2 cellular contexts compared by ENCODE assay signal in the genomic region with DNA sequence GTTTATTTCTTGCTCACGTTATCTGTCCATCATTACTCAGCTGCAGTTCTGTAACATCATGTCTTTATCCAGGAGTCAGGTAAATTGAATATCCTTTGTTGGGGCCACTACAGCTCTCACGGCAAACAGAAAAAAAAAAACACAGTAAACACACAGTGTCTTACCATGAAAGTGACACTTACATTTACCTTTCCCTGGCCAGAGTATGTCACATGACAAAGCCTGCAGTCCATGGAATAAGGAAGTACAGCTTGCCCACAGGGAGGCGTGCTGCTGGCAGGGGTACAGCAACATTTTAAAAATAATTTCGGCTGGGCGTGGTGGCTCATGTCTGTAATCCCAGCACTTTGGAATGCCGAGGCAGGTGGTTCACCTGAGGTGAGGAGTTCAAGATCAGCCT.
TF ChIP-seq lines count a peak whose summit lies in the region.

No MANE protein-coding gene starts in this region.

TF ChIP-seq in HCT116, 20 proteins besides CTCF, POLR2A, EP300 and RAD21 (continued from another document):
- no peak for TF ChIP-seq EZH2phosphoT487 (IDR thresholded peaks at IDR 0.05; ENCODE audit: borderline replicate concordance)
- TF ChIP-seq ELF1 (IDR thresholded peaks at IDR 0.05; ENCODE audit: borderline replicate concordance, low read depth), result 0 out of 2 replicates have a peak, but pooled peaks have one; percentile 12
- no peak for TF ChIP-seq SRF (IDR thresholded peaks at IDR 0.05; ENCODE audit: low read depth)
- TF ChIP-seq, protein P1, sequence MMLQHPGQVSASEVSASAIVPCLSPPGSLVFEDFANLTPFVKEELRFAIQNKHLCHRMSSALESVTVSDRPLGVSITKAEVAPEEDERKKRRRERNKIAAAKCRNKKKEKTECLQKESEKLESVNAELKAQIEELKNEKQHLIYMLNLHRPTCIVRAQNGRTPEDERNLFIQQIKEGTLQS (IDR thresholded peaks at IDR 0.05), result no peak
TF ChIP-seq in HCT116: peak in this region for 1.

TF ChIP-seq in K562, 482 proteins besides CTCF, POLR2A, EP300 and RAD21:
- TF ChIP-seq, protein P2, sequence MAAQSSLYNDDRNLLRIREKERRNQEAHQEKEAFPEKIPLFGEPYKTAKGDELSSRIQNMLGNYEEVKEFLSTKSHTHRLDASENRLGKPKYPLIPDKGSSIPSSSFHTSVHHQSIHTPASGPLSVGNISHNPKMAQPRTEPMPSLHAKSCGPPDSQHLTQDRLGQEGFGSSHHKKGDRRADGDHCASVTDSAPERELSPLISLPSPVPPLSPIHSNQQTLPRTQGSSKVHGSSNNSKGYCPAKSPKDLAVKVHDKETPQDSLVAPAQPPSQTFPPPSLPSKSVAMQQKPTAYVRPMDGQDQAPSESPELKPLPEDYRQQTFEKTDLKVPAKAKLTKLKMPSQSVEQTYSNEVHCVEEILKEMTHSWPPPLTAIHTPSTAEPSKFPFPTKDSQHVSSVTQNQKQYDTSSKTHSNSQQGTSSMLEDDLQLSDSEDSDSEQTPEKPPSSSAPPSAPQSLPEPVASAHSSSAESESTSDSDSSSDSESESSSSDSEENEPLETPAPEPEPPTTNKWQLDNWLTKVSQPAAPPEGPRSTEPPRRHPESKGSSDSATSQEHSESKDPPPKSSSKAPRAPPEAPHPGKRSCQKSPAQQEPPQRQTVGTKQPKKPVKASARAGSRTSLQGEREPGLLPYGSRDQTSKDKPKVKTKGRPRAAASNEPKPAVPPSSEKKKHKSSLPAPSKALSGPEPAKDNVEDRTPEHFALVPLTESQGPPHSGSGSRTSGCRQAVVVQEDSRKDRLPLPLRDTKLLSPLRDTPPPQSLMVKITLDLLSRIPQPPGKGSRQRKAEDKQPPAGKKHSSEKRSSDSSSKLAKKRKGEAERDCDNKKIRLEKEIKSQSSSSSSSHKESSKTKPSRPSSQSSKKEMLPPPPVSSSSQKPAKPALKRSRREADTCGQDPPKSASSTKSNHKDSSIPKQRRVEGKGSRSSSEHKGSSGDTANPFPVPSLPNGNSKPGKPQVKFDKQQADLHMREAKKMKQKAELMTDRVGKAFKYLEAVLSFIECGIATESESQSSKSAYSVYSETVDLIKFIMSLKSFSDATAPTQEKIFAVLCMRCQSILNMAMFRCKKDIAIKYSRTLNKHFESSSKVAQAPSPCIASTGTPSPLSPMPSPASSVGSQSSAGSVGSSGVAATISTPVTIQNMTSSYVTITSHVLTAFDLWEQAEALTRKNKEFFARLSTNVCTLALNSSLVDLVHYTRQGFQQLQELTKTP (IDR thresholded peaks at IDR 0.05; ENCODE audit: low read depth in 1 of 2, partially characterized antibody in 2 of 2), result no peak
- TF ChIP-seq FOXJ3 (CRISPR knock-in tag; IDR thresholded peaks at IDR 0.05), result no peak
- TF ChIP-seq, protein P3, sequence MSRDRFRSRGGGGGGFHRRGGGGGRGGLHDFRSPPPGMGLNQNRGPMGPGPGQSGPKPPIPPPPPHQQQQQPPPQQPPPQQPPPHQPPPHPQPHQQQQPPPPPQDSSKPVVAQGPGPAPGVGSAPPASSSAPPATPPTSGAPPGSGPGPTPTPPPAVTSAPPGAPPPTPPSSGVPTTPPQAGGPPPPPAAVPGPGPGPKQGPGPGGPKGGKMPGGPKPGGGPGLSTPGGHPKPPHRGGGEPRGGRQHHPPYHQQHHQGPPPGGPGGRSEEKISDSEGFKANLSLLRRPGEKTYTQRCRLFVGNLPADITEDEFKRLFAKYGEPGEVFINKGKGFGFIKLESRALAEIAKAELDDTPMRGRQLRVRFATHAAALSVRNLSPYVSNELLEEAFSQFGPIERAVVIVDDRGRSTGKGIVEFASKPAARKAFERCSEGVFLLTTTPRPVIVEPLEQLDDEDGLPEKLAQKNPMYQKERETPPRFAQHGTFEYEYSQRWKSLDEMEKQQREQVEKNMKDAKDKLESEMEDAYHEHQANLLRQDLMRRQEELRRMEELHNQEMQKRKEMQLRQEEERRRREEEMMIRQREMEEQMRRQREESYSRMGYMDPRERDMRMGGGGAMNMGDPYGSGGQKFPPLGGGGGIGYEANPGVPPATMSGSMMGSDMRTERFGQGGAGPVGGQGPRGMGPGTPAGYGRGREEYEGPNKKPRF (IDR thresholded peaks at IDR 0.05; ENCODE audit: low read depth, low read length), result no peak
- no peak for TF ChIP-seq E2F3 (CRISPR knock-in tag; IDR thresholded peaks at IDR 0.05)
- TF ChIP-seq, protein P4, sequence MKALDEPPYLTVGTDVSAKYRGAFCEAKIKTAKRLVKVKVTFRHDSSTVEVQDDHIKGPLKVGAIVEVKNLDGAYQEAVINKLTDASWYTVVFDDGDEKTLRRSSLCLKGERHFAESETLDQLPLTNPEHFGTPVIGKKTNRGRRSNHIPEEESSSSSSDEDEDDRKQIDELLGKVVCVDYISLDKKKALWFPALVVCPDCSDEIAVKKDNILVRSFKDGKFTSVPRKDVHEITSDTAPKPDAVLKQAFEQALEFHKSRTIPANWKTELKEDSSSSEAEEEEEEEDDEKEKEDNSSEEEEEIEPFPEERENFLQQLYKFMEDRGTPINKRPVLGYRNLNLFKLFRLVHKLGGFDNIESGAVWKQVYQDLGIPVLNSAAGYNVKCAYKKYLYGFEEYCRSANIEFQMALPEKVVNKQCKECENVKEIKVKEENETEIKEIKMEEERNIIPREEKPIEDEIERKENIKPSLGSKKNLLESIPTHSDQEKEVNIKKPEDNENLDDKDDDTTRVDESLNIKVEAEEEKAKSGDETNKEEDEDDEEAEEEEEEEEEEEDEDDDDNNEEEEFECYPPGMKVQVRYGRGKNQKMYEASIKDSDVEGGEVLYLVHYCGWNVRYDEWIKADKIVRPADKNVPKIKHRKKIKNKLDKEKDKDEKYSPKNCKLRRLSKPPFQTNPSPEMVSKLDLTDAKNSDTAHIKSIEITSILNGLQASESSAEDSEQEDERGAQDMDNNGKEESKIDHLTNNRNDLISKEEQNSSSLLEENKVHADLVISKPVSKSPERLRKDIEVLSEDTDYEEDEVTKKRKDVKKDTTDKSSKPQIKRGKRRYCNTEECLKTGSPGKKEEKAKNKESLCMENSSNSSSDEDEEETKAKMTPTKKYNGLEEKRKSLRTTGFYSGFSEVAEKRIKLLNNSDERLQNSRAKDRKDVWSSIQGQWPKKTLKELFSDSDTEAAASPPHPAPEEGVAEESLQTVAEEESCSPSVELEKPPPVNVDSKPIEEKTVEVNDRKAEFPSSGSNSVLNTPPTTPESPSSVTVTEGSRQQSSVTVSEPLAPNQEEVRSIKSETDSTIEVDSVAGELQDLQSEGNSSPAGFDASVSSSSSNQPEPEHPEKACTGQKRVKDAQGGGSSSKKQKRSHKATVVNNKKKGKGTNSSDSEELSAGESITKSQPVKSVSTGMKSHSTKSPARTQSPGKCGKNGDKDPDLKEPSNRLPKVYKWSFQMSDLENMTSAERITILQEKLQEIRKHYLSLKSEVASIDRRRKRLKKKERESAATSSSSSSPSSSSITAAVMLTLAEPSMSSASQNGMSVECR (CRISPR knock-in tag; IDR thresholded peaks at IDR 0.05), result no peak
- no peak for TF ChIP-seq POLR3G (IDR thresholded peaks at IDR 0.05; ENCODE audit: extremely low read depth, insufficient read length, insufficient replicate concordance)
- TF ChIP-seq HDAC8 (tag; IDR thresholded peaks at IDR 0.05), result no peak
- TF ChIP-seq, protein P5, sequence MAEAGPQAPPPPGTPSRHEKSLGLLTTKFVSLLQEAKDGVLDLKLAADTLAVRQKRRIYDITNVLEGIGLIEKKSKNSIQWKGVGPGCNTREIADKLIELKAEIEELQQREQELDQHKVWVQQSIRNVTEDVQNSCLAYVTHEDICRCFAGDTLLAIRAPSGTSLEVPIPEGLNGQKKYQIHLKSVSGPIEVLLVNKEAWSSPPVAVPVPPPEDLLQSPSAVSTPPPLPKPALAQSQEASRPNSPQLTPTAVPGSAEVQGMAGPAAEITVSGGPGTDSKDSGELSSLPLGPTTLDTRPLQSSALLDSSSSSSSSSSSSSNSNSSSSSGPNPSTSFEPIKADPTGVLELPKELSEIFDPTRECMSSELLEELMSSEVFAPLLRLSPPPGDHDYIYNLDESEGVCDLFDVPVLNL (CRISPR knock-in tag; IDR thresholded peaks at IDR 0.05; ENCODE audit: low read depth), result no peak
- TF ChIP-seq, protein P6, sequence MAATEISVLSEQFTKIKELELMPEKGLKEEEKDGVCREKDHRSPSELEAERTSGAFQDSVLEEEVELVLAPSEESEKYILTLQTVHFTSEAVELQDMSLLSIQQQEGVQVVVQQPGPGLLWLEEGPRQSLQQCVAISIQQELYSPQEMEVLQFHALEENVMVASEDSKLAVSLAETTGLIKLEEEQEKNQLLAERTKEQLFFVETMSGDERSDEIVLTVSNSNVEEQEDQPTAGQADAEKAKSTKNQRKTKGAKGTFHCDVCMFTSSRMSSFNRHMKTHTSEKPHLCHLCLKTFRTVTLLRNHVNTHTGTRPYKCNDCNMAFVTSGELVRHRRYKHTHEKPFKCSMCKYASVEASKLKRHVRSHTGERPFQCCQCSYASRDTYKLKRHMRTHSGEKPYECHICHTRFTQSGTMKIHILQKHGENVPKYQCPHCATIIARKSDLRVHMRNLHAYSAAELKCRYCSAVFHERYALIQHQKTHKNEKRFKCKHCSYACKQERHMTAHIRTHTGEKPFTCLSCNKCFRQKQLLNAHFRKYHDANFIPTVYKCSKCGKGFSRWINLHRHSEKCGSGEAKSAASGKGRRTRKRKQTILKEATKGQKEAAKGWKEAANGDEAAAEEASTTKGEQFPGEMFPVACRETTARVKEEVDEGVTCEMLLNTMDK (IDR thresholded peaks at IDR 0.05; ENCODE audit: borderline replicate concordance, insufficient read depth, low read depth, low read length, poor library complexity, severe bottlenecking), result peak; percentile 20
- no peak for TF ChIP-seq DACH1 (IDR thresholded peaks at IDR 0.05; ENCODE audit: partially characterized antibody)
- 0 out of 2 replicates have a peak, but pooled peaks have one; percentile 57 for TF ChIP-seq RAD51 (IDR thresholded peaks at IDR 0.05; ENCODE audit: borderline replicate concordance, low read depth)
- TF ChIP-seq, protein P7, sequence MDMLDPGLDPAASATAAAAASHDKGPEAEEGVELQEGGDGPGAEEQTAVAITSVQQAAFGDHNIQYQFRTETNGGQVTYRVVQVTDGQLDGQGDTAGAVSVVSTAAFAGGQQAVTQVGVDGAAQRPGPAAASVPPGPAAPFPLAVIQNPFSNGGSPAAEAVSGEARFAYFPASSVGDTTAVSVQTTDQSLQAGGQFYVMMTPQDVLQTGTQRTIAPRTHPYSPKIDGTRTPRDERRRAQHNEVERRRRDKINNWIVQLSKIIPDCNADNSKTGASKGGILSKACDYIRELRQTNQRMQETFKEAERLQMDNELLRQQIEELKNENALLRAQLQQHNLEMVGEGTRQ (CRISPR knock-in tag; IDR thresholded peaks at IDR 0.05), result peak; percentile 35; the same call in 1 of the 2 replicates
- 0 out of 2 replicates have a peak, but pooled peaks have one; percentile 30 for TF ChIP-seq TOE1 (IDR thresholded peaks at IDR 0.05; ENCODE audit: borderline replicate concordance)
- TF ChIP-seq TOE1 (CRISPR knock-in tag; IDR thresholded peaks at IDR 0.05; ENCODE audit: borderline replicate concordance, low read depth), result no peak
